30 cellular contexts compared by ENCODE assay signal in the genomic region with DNA sequence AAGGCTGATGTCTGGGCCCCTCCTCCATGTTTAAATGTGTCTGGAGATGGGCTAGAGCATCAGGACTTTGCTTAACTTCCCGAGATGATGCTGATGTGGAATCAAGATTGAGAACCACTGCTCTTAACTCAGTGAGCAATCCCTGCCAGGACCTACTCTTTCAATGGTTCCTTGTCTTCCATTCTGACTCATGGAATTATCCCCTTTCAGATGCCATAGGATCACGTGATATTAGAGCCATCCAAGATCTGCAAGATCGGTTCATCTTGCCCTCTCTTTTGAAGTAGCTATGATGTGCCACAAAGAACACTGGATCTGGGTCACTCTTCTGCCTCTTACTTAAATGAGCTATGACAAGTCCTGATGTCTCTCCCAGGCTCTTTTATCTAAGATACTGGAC.
"Had no signal": no experiment of that assay in that cellular context is flagged by ENCODE, and none has a peak within 500 bp of the region (broad histone marks: within the 10 kb centered on the region; RNA-seq: fewer than 3 reads in every experiment).

No MANE protein-coding gene starts in this region.

- DNase-seq: activated B cell treated with CpG ODN at 0.5 μM for 24 hours; activated CD4-positive, alpha-beta T cell treated with anti-CD3 and anti-CD28 coated beads for 48 hours; activated CD4-positive, alpha-beta T cell treated with anti-CD3 and anti-CD28 coated beads, Interleukin-2, amount 50 U/mL, for 1 hour; activated CD4-positive, alpha-beta T cell treated with anti-CD3 and anti-CD28 coated beads, Interleukin-2, amount 50 U/mL, for 48 hours; activated CD8-positive, alpha-beta memory T cell treated with anti-CD3 and anti-CD28 coated beads for 24 hours; activated CD8-positive, alpha-beta T cell treated with anti-CD3 and anti-CD28 coated beads for 36 hours; activated effector memory CD4-positive, alpha-beta T cell treated with anti-CD3 and anti-CD28 coated beads, Interleukin-2, amount 50 U/mL, for 16 hours; activated naive CD4-positive, alpha-beta T cell treated with anti-CD3 and anti-CD28 coated beads for 36 hours; activated naive CD8-positive, alpha-beta T cell treated with anti-CD3 and anti-CD28 coated beads, Interleukin-2, amount 10 ng/mL, durations not matched to agents 7 days and 5 days; activated T-cell treated with anti-CD3 and anti-CD28 coated beads, Interleukin-2, amount 50 U/mL, for 48 hours; central memory CD4-positive, alpha-beta T cell; cerebellar nuclear complex; colonic mucosa; effector CD8-positive, alpha-beta T cell; esophagus squamous epithelium; heart right ventricle; T-cell; T-helper 17 cell; T1000; WERI-Rb-1 had no signal

- H3K36me3 ChIP-seq: ascending aorta, breast epithelium, cardiac muscle cell, colonic mucosa, esophagus squamous epithelium, gastroesophageal sphincter, heart right ventricle, WERI-Rb-1 had no signal

- H3K27me3 ChIP-seq: ascending aorta, breast epithelium, cardiac muscle cell, colonic mucosa, gastroesophageal sphincter had no signal

- H3K27ac ChIP-seq: ascending aorta, breast epithelium, cardiac muscle cell, colonic mucosa, epithelial cell of prostate, esophagus squamous epithelium, foreskin keratinocyte, gastroesophageal sphincter, heart right ventricle, WERI-Rb-1 had no signal

- FAIRE-seq: endometrium, endothelial cell of umbilical vein had no signal

- H3K9me3 ChIP-seq: ascending aorta, breast epithelium, colonic mucosa, esophagus squamous epithelium, gastroesophageal sphincter, heart right ventricle had no signal

- H3K4me1 ChIP-seq: ascending aorta, breast epithelium, colonic mucosa, foreskin keratinocyte, gastroesophageal sphincter, heart right ventricle had no signal

- ATAC-seq: activated CD4-positive, CD25-positive, alpha-beta regulatory T cell treated with anti-CD3 and anti-CD28 coated beads, Interleukin-2, amount 50 U/mL, for 24 hours; activated CD8-positive, alpha-beta T cell treated with anti-CD3 and anti-CD28 coated beads for 36 hours; activated naive CD4-positive, alpha-beta T cell treated with anti-CD3 and anti-CD28 coated beads, Interleukin-2, amount 50 U/mL, for 72 hours; gastroesophageal sphincter; heart right ventricle; T-cell; T-helper 17 cell had no signal

- H3K4me3 ChIP-seq: ascending aorta, breast epithelium, cardiac muscle cell, colonic mucosa, esophagus squamous epithelium, gastroesophageal sphincter, heart right ventricle had no signal
